8 cellular contexts compared by ENCODE assay signal in genomic region chrX:72572248-72573157, GRCh38. TPM values are rescaled to one million over a fixed set of nuclear protein-coding genes. Genes with fewer than 3 reads are reported as not detected.
DNase-seq lines count a peak whose midpoint lies in the region; ATAC-seq and TF ChIP-seq lines count a peak whose summit lies in the region.

HDAC8 (minus strand) TSS chrX:72572843; CDS start chrX:72572761, 82 bp downstream.

- H3K27me3 Mint-ChIP-seq in GM23338 (ENCODE audit: insufficient read depth, low read depth, poor library complexity) = no peaks in the 10 kb centered on the region
- H3K27me3 Mint-ChIP-seq in activated T-helper 2 cell treated with anti-CD3 and anti-CD28 coated beads, Interferon-gamma antibody, Interleukin-2, Interleukin-4, amounts not matched to agents 10 μg/mL and 5 μg/mL and 100 μg/mL, durations not matched to agents 14 hours and 24 hours and 36 hours (ENCODE audit: low read depth) = peaks cover 8% of the 10 kb centered on the region
- H3K27me3 Mint-ChIP-seq in natural killer cell (ENCODE audit: low read depth in 2 of 2) = peaks cover 4 to 19% of the 10 kb centered on the region in 2 donors

- ATAC-seq in GM23338 (peak; percentile 92), Panc1 (peak; percentile 96), natural killer cell (peak; percentile 84 to 92 (median 88)), thoracic aorta (ENCODE audit: insufficient number of reproducible peaks, low FRiP score, low read depth) (peak; percentile 55)

- H3K79me2 ChIP-seq in GM23338 (replicated peaks; ENCODE audit: insufficient read depth) = 0 out of 2 replicates have a peak, but pooled peaks cover 4% of the 10 kb centered on the region

- H3K27ac ChIP-seq in GM23338 (ENCODE audit: low read depth) (peak within 1 kb of the TSS; percentile 82), KOPT-K1 (ENCODE audit: low read depth, low read length, poor library complexity, severe bottlenecking) (peak within 1 kb of the TSS; percentile 76), Panc1 (ENCODE audit: low read length) (peak within 1 kb of the TSS; percentile 91), thoracic aorta (peak within 1 kb of the TSS; percentile 43 to 76)

- H3K4me3 Mint-ChIP-seq in GM23338 = peak within 1 kb of the TSS; percentile 98
- peak within 1 kb of the TSS; percentile 91 for H3K4me3 Mint-ChIP-seq in activated T-helper 2 cell treated with anti-CD3 and anti-CD28 coated beads, Interferon-gamma antibody, Interleukin-2, Interleukin-4, amounts not matched to agents 10 μg/mL and 5 μg/mL and 100 μg/mL, durations not matched to agents 14 hours and 24 hours and 36 hours (ENCODE audit: low read depth)
- peak within 1 kb of the TSS; percentile 94 for H3K4me3 Mint-ChIP-seq in natural killer cell

- POLR2A ChIA-PET in Panc1 (lab: Charles Lee) = no interaction called here

- H3K4me1 Mint-ChIP-seq in GM23338 = no peaks in the 10 kb centered on the region; the same call in 2 of the 3 replicates
- peaks cover 6% of the 10 kb centered on the region for H3K4me1 Mint-ChIP-seq in activated T-helper 2 cell treated with anti-CD3 and anti-CD28 coated beads, Interferon-gamma antibody, Interleukin-2, Interleukin-4, amounts not matched to agents 10 μg/mL and 5 μg/mL and 100 μg/mL, durations not matched to agents 14 hours and 24 hours and 36 hours (ENCODE audit: low read depth)
- H3K4me1 Mint-ChIP-seq in natural killer cell = peaks cover 0 to 10% of the 10 kb centered on the region in 2 donors

- DNase-seq in GM23338 (ENCODE audit: low spot score) = peak; percentile 80
- peak; percentile 77 for DNase-seq in Panc1 (ENCODE audit: low read depth, low spot score)
- peak; percentile 22 for DNase-seq in activated T-helper 2 cell treated with anti-CD3 and anti-CD28 coated beads, Interferon-gamma antibody, Interleukin-2, Interleukin-4, amounts not matched to agents 10 μg/mL and 5 μg/mL and 100 μg/mL, durations not matched to agents 14 hours and 24 hours and 36 hours (ENCODE audit: low spot score)
- DNase-seq in fibroblast of the aortic adventitia (ENCODE audit: low read depth) = peak; percentile 91
- peak; percentile 16 for DNase-seq in natural killer cell
- DNase-seq in thoracic aorta (ENCODE audit: low spot score) = no peak

- no peaks in the 10 kb centered on the region for H3K9me3 ChIP-seq in ES-I3 (ENCODE audit: control insufficient read depth, insufficient read depth, low read length)
- H3K9me3 ChIP-seq in KOPT-K1 (ENCODE audit: insufficient read depth, low read length, poor library complexity, severe bottlenecking) = no peaks in the 10 kb centered on the region
- no peaks in the 10 kb centered on the region for H3K9me3 ChIP-seq in Panc1 (ENCODE audit: control insufficient read depth, insufficient read depth, low read depth, low read length)
- H3K9me3 ChIP-seq in thoracic aorta = no peaks in the 10 kb centered on the region

- H3K36me3 ChIP-seq in ES-I3 (ENCODE audit: insufficient read depth, low read length) (0 out of 2 replicates have a peak, but pooled peaks cover 2% of the 10 kb centered on the region), GM23338 (ENCODE audit: insufficient read depth) (no peaks in the 10 kb centered on the region), KOPT-K1 (ENCODE audit: insufficient read depth, low read length) (peaks cover 9% of the 10 kb centered on the region; the same call in 1 of the 2 replicates), Panc1 (ENCODE audit: control insufficient read depth, insufficient read depth, low read length) (peaks cover 12% of the 10 kb centered on the region), thoracic aorta (peaks cover 4% of the 10 kb centered on the region)

- H3K9me3 Mint-ChIP-seq in GM23338 (no peaks in the 10 kb centered on the region), natural killer cell (no peaks in the 10 kb centered on the region)
- H3K9me3 Mint-ChIP-seq in activated T-helper 2 cell treated with anti-CD3 and anti-CD28 coated beads, Interferon-gamma antibody, Interleukin-2, Interleukin-4, amounts not matched to agents 10 μg/mL and 5 μg/mL and 100 μg/mL, durations not matched to agents 14 hours and 24 hours and 36 hours = no peaks in the 10 kb centered on the region

- H3K36me3 Mint-ChIP-seq in GM23338 (ENCODE audit: low read depth) = peaks cover 11% of the 10 kb centered on the region; the same call in 2 of the 3 replicates
- H3K36me3 Mint-ChIP-seq in activated T-helper 2 cell treated with anti-CD3 and anti-CD28 coated beads, Interferon-gamma antibody, Interleukin-2, Interleukin-4, amounts not matched to agents 10 μg/mL and 5 μg/mL and 100 μg/mL, durations not matched to agents 14 hours and 24 hours and 36 hours (ENCODE audit: low read depth) = peaks cover 18% of the 10 kb centered on the region
- H3K36me3 Mint-ChIP-seq in natural killer cell = no peaks in the 10 kb centered on the region

- H3K9me2 ChIP-seq in GM23338 (ENCODE audit: insufficient read depth) = no peaks in the 10 kb centered on the region

- in situ Hi-C loops in Panc1 (cut with HindIII; ENCODE audit: low pct_unique_long_range_greater_than_20kb, low sequenced_read_pairs) = no loop called here

- intact Hi-C loops in Panc1 (cut with micrococcal nuclease; ENCODE audit: unreplicated experiment) = no loop called here
- intact Hi-C loops in activated T-helper 2 cell treated with anti-CD3 and anti-CD28 coated beads, Interferon-gamma antibody, Interleukin-2, Interleukin-4, amounts not matched to agents 10 μg/mL and 5 μg/mL and 100 μg/mL, durations not matched to agents 14 hours and 24 hours and 36 hours (cut with micrococcal nuclease) = loop anchor here (2.0 to 5.0 kb wide), 2 partner anchors 48 to 990 kb away; partner anchors contain the start of gene CHIC1
- intact Hi-C loops in natural killer cell (cut with micrococcal nuclease) = no loop called here

- H3K4me3 ChIP-seq in GM23338 (peak within 1 kb of the TSS; percentile 80), Panc1 (ENCODE audit: low read depth in 2 of 2, low read length in 2 of 2) (peak within 1 kb of the TSS; percentile 79), fibroblast of the aortic adventitia (ENCODE audit: low read depth, low read length) (peak within 1 kb of the TSS; percentile 80), thoracic aorta (peak within 1 kb of the TSS; percentile 86)

- H3K4me2 ChIP-seq in GM23338 = peak within 1 kb of the TSS; percentile 74

- no peaks in the 10 kb centered on the region for H3K4me1 ChIP-seq in ES-I3 (ENCODE audit: insufficient read depth, low read length)
- H3K4me1 ChIP-seq in GM23338 (ENCODE audit: insufficient read depth) = no peaks in the 10 kb centered on the region
- peaks cover 3% of the 10 kb centered on the region; the same call in 1 of the 2 replicates for H3K4me1 ChIP-seq in Panc1 (ENCODE audit: control insufficient read depth, insufficient read depth, low read length)
- no peaks in the 10 kb centered on the region for H3K4me1 ChIP-seq in thoracic aorta (ENCODE audit: control insufficient read depth in 1 of 2, low read depth in 2 of 2)

- H2AFZ ChIP-seq in GM23338 = peak within 1 kb of the TSS; percentile 72

- H3K27me3 ChIP-seq in GM23338 (ENCODE audit: insufficient read depth) (no peaks in the 10 kb centered on the region), Panc1 (ENCODE audit: control insufficient read depth, insufficient read depth, low read length) (no peaks in the 10 kb centered on the region), thoracic aorta (replicated peaks; ENCODE audit: insufficient read depth) (no peaks in the 10 kb centered on the region)

- BruUV-seq in Panc1 (replicated peaks; lab: Mats Ljungman, UMichigan) = no TSS peak

- H3K27ac Mint-ChIP-seq in GM23338 (peak within 1 kb of the TSS; percentile 98), natural killer cell (peak within 1 kb of the TSS; percentile 73 to 91)
- H3K27ac Mint-ChIP-seq in activated T-helper 2 cell treated with anti-CD3 and anti-CD28 coated beads, Interferon-gamma antibody, Interleukin-2, Interleukin-4, amounts not matched to agents 10 μg/mL and 5 μg/mL and 100 μg/mL, durations not matched to agents 14 hours and 24 hours and 36 hours = peak within 1 kb of the TSS; percentile 94

- no peaks in the 10 kb centered on the region for H3F3A ChIP-seq in GM23338 (replicated peaks; ENCODE audit: low read depth)

- no peaks in the 10 kb centered on the region for H4K20me1 ChIP-seq in GM23338 (replicated peaks; ENCODE audit: insufficient read depth)

- H3K9ac ChIP-seq in ES-I3 (ENCODE audit: low read depth, low read length) = peak within 1 kb of the TSS; percentile 90

- no peak for TF ChIP-seq CTCF in GM23338 (conservative IDR thresholded peaks at IDR 0.05; ENCODE audit: low read depth in 2 of 2)
- TF ChIP-seq CTCF in Panc1 (IDR thresholded peaks at IDR 0.05) = no peak
- TF ChIP-seq CTCF in fibroblast of the aortic adventitia (IDR thresholded peaks at IDR 0.05; ENCODE audit: insufficient read depth, low read length) = no peak
- TF ChIP-seq CTCF in natural killer cell (IDR thresholded peaks at IDR 0.05) = no peak
- TF ChIP-seq CTCF in thoracic aorta (IDR thresholded peaks at IDR 0.05) = no peak

- CTCF ChIA-PET in Panc1 (lab: Charles Lee) = no interaction called here

TF ChIP-seq in GM23338, 12 proteins besides CTCF, POLR2A, EP300 and RAD21 (continues in another document):
- TF ChIP-seq EZH2 (IDR thresholded peaks at IDR 0.05; ENCODE audit: low read depth, unreplicated experiment) (no peak), CREB1 (CRISPR knock-in tag; IDR thresholded peaks at IDR 0.05; ENCODE audit: low read depth) (peak; percentile 77), ETS1 (IDR thresholded peaks at IDR 0.05) (peak; percentile 75)

RNA-seq across cellular contexts. Expression of gene HDAC8, which starts in this region (rescaled TPM):
- total RNA-seq in GM23338 (2014; rRNA removed; shearing (Covaris generic)) = 18.8 and 28.7 TPM in 2 replicates
- 20.6 and 21.6 TPM in 2 replicates for polyA plus RNA-seq in GM23338 (2016; fragmentation: Nextera tagmentation; extraction: Ambion mirVana)
- total RNA-seq in Panc1 (2021; ENCODE audit: unreplicated experiment) = 33.5 TPM
- 30.0 TPM for polyA plus RNA-seq in Panc1 (2012; ENCODE audit: insufficient read length)
- 31.2 and 34.9 TPM in 2 replicates for total RNA-seq in activated T-helper 2 cell treated with anti-CD3 and anti-CD28 coated beads, Interferon-gamma antibody, Interleukin-2, Interleukin-4, amounts not matched to agents 10 μg/mL and 5 μg/mL and 100 μg/mL, durations not matched to agents 14 hours and 24 hours and 36 hours
- total RNA-seq in fibroblast of the aortic adventitia (ENCODE audit: low replicate concordance) = 18.9 and 20.1 TPM in 2 replicates
- 10 to 100 TPM; 24.3 to 30.4 (median 26.6) TPM for total RNA-seq in natural killer cell
- 10 to 100 TPM; 32.5 to 63.8 TPM for total RNA-seq in thoracic aorta
